Comparison of ENCODE assay signal across 12 cellular contexts in genomic region chr11:64741393-64742086, GRCh38. TPM values are rescaled to one million over a fixed set of nuclear protein-coding genes. Genes with fewer than 3 reads are reported as not detected.
DNase-seq lines count a peak whose midpoint lies in the region; ATAC-seq and TF ChIP-seq lines count a peak whose summit lies in the region.
"Had no signal": no experiment of that assay in that cellular context is flagged by ENCODE, and none has a peak within 500 bp of the region (broad histone marks: within the 10 kb centered on the region; RNA-seq: fewer than 3 reads in every experiment).

No MANE protein-coding gene starts in this region.

- H3K27me3 Mint-ChIP-seq in T-helper 1 cell treated with Interleukin-12 subunit alpha and Interleukin-12 subunit beta and Interleukin-4 antibody, amounts not matched to agents 30 μg/mL and 1 μg/mL, for 36 hours (ENCODE audit: low read depth), result no peaks in the 10 kb centered on the region
- H3K27me3 Mint-ChIP-seq in activated B cell treated with CpG ODN at 0.5 μM for 24 hours, result no peaks in the 10 kb centered on the region
- no peaks in the 10 kb centered on the region for H3K27me3 Mint-ChIP-seq in stimulated activated memory B cell treated with anti-CD40 and anti-IgM and Interleukin-4, amounts not matched to agents 10 μg/mL and 1 μg/mL and 100 μg/mL, for 72 hours

- no peak overlapping the region for H2AFZ ChIP-seq in hepatocyte

- ATAC-seq in activated B cell treated with CpG ODN at 0.5 μM for 24 hours (ENCODE audit: low read depth) (no peak), HG02852 (IDR thresholded peaks at IDR 0.05; ENCODE audit: unreplicated experiment) (no peak)
- ATAC-seq in stimulated activated memory B cell treated with anti-CD40 and anti-IgM and Interleukin-4, amounts not matched to agents 10 μg/mL and 1 μg/mL and 100 μg/mL, for 72 hours, result no peak

- TF ChIP-seq CTCF in activated B cell treated with CpG ODN at 0.5 μM for 24 hours (IDR thresholded peaks at IDR 0.05) (no peak), hepatocyte (IDR thresholded peaks at IDR 0.05; ENCODE audit: poor library complexity) (no peak)

- 30% methylated on average over 18 of the region's 24 CpGs for WGBS in hepatocyte (ENCODE audit: low lambda C conversion rate, missing lambda C conversion rate)

- H3K79me2 ChIP-seq in hepatocyte, result no peaks in the 10 kb centered on the region

- peaks cover 20% of the 10 kb centered on the region for H3K36me3 Mint-ChIP-seq in T-helper 1 cell treated with Interleukin-12 subunit alpha and Interleukin-12 subunit beta and Interleukin-4 antibody, amounts not matched to agents 30 μg/mL and 1 μg/mL, for 36 hours (ENCODE audit: low read depth)
- peaks cover 51% of the 10 kb centered on the region for H3K36me3 Mint-ChIP-seq in activated B cell treated with CpG ODN at 0.5 μM for 24 hours (ENCODE audit: low read depth)
- peaks cover 16% of the 10 kb centered on the region for H3K36me3 Mint-ChIP-seq in stimulated activated memory B cell treated with anti-CD40 and anti-IgM and Interleukin-4, amounts not matched to agents 10 μg/mL and 1 μg/mL and 100 μg/mL, for 72 hours

- H3K27me3 ChIP-seq in hepatocyte, result peaks cover 61% of the 10 kb centered on the region

- H3K4me2 ChIP-seq in hepatocyte, result peak overlapping the region; percentile 90

- H3K27ac ChIP-seq in hepatocyte, result no peak overlapping the region
- H3K27ac ChIP-seq: PC-9, prostate gland had no signal

- H3K4me1 ChIP-seq in hepatocyte (ENCODE audit: insufficient read depth), result peaks cover 34% of the 10 kb centered on the region

- CTCF ChIA-PET in activated B cell treated with CpG ODN at 0.5 μM for 24 hours (lab: Charles Lee), result interaction anchor here (0.7 to 5.8 kb wide), 11 partner anchors 22 to 387 kb away, joined by 3 to 49 read pairs (median 5); partner anchors contain the start of gene CDC42BPG

- H4K20me1 ChIP-seq in hepatocyte (ENCODE audit: insufficient read depth, poor library complexity, severe bottlenecking), result no peaks in the 10 kb centered on the region

- POLR2A ChIA-PET in activated B cell treated with CpG ODN at 0.5 μM for 24 hours (lab: Charles Lee), result interaction anchor here (1.0 to 10.2 kb wide), 8 partner anchors 8 to 109 kb away, joined by 3 to 197 read pairs (median 42); partner anchors contain the start of genes MAP4K2, PYGM and SF1

- no peak overlapping the region for H3K4me3 ChIP-seq in hepatocyte

- DNase-seq in T-helper 1 cell (no peak), activated B cell treated with CpG ODN at 0.5 μM for 24 hours (no peak), hepatocyte (ENCODE audit: low spot score) (no peak), putamen (ENCODE audit: low spot score) (no peak)
- no peak for DNase-seq in stimulated activated naive CD4-positive, alpha-beta T cell treated with Interleukin-2 at 50 U/mL for 16 hours (lab: John Stamatoyannopoulos, UW)
- DNase-seq: PC-9 had no signal

- H3K9me3 ChIP-seq in hepatocyte (ENCODE audit: low read depth), result no peaks in the 10 kb centered on the region
- H3K9me3 ChIP-seq: prostate gland had no signal

- no peaks in the 10 kb centered on the region for H3K9me2 ChIP-seq in hepatocyte (replicated peaks; ENCODE audit: insufficient read depth)

- peak overlapping the region; percentile 74 for H3K4me3 Mint-ChIP-seq in T-helper 1 cell treated with Interleukin-12 subunit alpha and Interleukin-12 subunit beta and Interleukin-4 antibody, amounts not matched to agents 30 μg/mL and 1 μg/mL, for 36 hours
- H3K4me3 Mint-ChIP-seq in activated B cell treated with CpG ODN at 0.5 μM for 24 hours, result peak overlapping the region; percentile 79
- H3K4me3 Mint-ChIP-seq in stimulated activated memory B cell treated with anti-CD40 and anti-IgM and Interleukin-4, amounts not matched to agents 10 μg/mL and 1 μg/mL and 100 μg/mL, for 72 hours, result peak overlapping the region; percentile 80

- no peak overlapping the region for H3K27ac Mint-ChIP-seq in T-helper 1 cell treated with Interleukin-12 subunit alpha and Interleukin-12 subunit beta and Interleukin-4 antibody, amounts not matched to agents 30 μg/mL and 1 μg/mL, for 36 hours
- H3K27ac Mint-ChIP-seq in activated B cell treated with CpG ODN at 0.5 μM for 24 hours, result peak overlapping the region; percentile 69
- H3K27ac Mint-ChIP-seq in stimulated activated memory B cell treated with anti-CD40 and anti-IgM and Interleukin-4, amounts not matched to agents 10 μg/mL and 1 μg/mL and 100 μg/mL, for 72 hours, result peak overlapping the region; percentile 43

- no peaks in the 10 kb centered on the region for H3K9me3 Mint-ChIP-seq in T-helper 1 cell treated with Interleukin-12 subunit alpha and Interleukin-12 subunit beta and Interleukin-4 antibody, amounts not matched to agents 30 μg/mL and 1 μg/mL, for 36 hours
- H3K9me3 Mint-ChIP-seq in activated B cell treated with CpG ODN at 0.5 μM for 24 hours, result no peaks in the 10 kb centered on the region
- no peaks in the 10 kb centered on the region for H3K9me3 Mint-ChIP-seq in stimulated activated memory B cell treated with anti-CD40 and anti-IgM and Interleukin-4, amounts not matched to agents 10 μg/mL and 1 μg/mL and 100 μg/mL, for 72 hours

- H3K36me3 ChIP-seq in hepatocyte (replicated peaks; ENCODE audit: insufficient read depth, low read depth), result no peaks in the 10 kb centered on the region
- H3K36me3 ChIP-seq: prostate gland had no signal

- H3K4me1 Mint-ChIP-seq in T-helper 1 cell treated with Interleukin-12 subunit alpha and Interleukin-12 subunit beta and Interleukin-4 antibody, amounts not matched to agents 30 μg/mL and 1 μg/mL, for 36 hours (ENCODE audit: low read depth), result peaks cover 23% of the 10 kb centered on the region
- peaks cover 37% of the 10 kb centered on the region for H3K4me1 Mint-ChIP-seq in activated B cell treated with CpG ODN at 0.5 μM for 24 hours
- H3K4me1 Mint-ChIP-seq in stimulated activated memory B cell treated with anti-CD40 and anti-IgM and Interleukin-4, amounts not matched to agents 10 μg/mL and 1 μg/mL and 100 μg/mL, for 72 hours, result peaks cover 37% of the 10 kb centered on the region

- intact Hi-C loops in activated B cell treated with CpG ODN at 0.5 μM for 24 hours (cut with micrococcal nuclease), result loop anchor here (1.0 to 5.0 kb wide), 5 partner anchors 109 to 424 kb away; partner anchors contain the start of genes PRDX5 and TRMT112

RNA-seq across cellular contexts. Expression of gene RASGRP2, which starts 2.4 kb away (rescaled TPM):
- total RNA-seq in activated B cell treated with CpG ODN at 0.5 μM for 24 hours (165 and 177 TPM in 2 replicates), hepatocyte (0.24 and 3.2 TPM in 2 replicates)
- polyA plus RNA-seq in hepatocyte, result 0.10 and 3.6 TPM in 2 replicates
- total RNA-seq: bronchial epithelial cell, MCF 10A had no signal

RNA-seq across cellular contexts. Expression of gene PYGM, which starts 18.2 kb away (rescaled TPM):
- 3.2 and 4.8 TPM in 2 replicates for total RNA-seq in activated B cell treated with CpG ODN at 0.5 μM for 24 hours
- 1.9 and 2.0 TPM in 2 replicates for total RNA-seq in hepatocyte
- 4.0 and 5.7 TPM in 2 replicates for polyA plus RNA-seq in hepatocyte

RNA-seq across cellular contexts. Expression of gene NRXN2, which starts 18.5 kb away (rescaled TPM):
- total RNA-seq in activated B cell treated with CpG ODN at 0.5 μM for 24 hours (0.54 and 0.73 TPM in 2 replicates), hepatocyte (0.28 and 0.83 TPM in 2 replicates)
- polyA plus RNA-seq in hepatocyte, result 1.7 and 2.8 TPM in 2 replicates
- total RNA-seq: bronchial epithelial cell, MCF 10A, PC-9 had no signal

RNA-seq across cellular contexts. Expression of gene SF1, which starts 36.8 kb away (rescaled TPM):
- total RNA-seq in activated B cell treated with CpG ODN at 0.5 μM for 24 hours, result 640 and 687 TPM in 2 replicates
- 126 and 163 TPM in 2 replicates for total RNA-seq in hepatocyte
- 138 and 157 TPM in 2 replicates for polyA plus RNA-seq in hepatocyte

Comparison
In these comparisons a context has a peak if more than half of its experiments do, and no peak if none do; other contexts are left out.
1. RNA of gene RASGRP2, which starts 2.4 kb away (total RNA-seq): 165 to 177 TPM in activated B cell treated with CpG ODN at 0.5 μM for 24 hours; 0.24 to 3.2 TPM in hepatocyte; every median in the first group is over 10 times any median in the second.
2. Peak in every context shown above with its lines, with median percentiles within 50 percentile points of each other: H3K4me3 Mint-ChIP-seq.